ENCODE assay signal across 10 cellular contexts in the genomic region with DNA sequence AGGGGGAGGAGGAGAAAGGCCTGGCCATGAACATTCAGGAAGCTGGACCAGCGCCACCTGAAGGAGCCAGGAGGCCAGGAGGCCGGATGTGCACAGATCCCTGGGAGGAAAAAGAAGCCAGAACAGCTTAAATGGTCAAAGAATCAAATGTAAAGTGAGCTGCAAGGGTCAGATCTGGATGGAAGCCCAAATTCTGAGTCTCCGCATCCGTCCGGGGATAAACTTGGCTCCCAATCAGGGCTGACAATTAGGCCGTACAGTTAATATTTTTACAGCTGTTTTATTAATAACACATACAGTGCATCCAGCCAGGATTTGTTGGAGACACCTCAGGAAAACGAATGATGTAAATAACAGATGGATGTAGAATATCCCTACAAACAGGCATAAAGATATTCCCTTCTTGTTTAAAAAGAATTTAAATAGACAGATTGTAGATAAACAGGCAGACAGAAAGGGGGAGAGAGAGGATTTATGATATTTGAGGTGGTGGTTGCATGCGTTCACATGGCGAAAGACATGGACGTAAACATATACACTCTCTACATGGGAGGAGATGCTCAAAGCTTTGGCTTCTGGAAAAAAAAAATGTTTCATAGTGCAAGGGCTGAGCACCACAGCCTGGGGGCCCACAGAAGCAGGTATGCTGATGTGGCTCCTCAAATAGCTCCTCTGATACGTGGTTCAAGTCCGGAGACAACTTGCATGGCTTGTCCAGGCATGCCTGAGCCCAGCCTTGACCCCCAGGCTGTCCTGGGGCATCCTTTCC.
DNase-seq lines count a peak whose midpoint lies in the region; ATAC-seq and TF ChIP-seq lines count a peak whose summit lies in the region.
"Had no signal": no experiment of that assay in that cellular context is flagged by ENCODE, and none has a peak within 500 bp of the region (broad histone marks: within the 10 kb centered on the region; RNA-seq: fewer than 3 reads in every experiment).

No MANE protein-coding gene starts in this region.

- no peaks in the 10 kb centered on the region for H3K27me3 Mint-ChIP-seq in neural crest cell (ENCODE audit: low read depth)

- CTCF ChIA-PET in SK-N-SH (lab: Yijun Ruan, JAX): interaction anchor here (1.1 to 1.7 kb wide), 3 partner anchors 9 to 132 kb away, joined by 3 to 8 read pairs (median 3); no protein-coding TSS in a partner anchor
- CTCF ChIA-PET in HEK293T (lab: Yijun Ruan, JAX): interaction anchor here (0.6 kb wide), 1 partner anchor 166 kb away, joined by 3 read pairs; no protein-coding TSS in a partner anchor

- no peaks in the 10 kb centered on the region for H3K9me3 ChIP-seq in SK-N-SH
- H3K9me3 ChIP-seq: BLaER1 had no signal

- DNase-seq in GM03348 (ENCODE audit: low spot score) (peak; percentile 16), SK-N-SH (peak; percentile 30), fibroblast of villous mesenchyme (ENCODE audit: low read depth) (peak; percentile 10), neural crest cell (ENCODE audit: low read depth, low spot score) (no peak), globus pallidus (ENCODE audit: low spot score) (no peak), HEK293T (ENCODE audit: extremely low spot score) (no peak), SIG-M5 (lab: John Stamatoyannopoulos, UW) (no peak)
- DNase-seq: NCI-H2107 had no signal

- H3K4me1 Mint-ChIP-seq in neural crest cell: peaks cover 22% of the 10 kb centered on the region

- H3K9ac ChIP-seq in SK-N-SH: no peak overlapping the region
- H3K9ac ChIP-seq: BLaER1 had no signal

- no peak for ATAC-seq in HG03378 (IDR thresholded peaks at IDR 0.05; ENCODE audit: unreplicated experiment)

- H2AFZ ChIP-seq in SK-N-SH (ENCODE audit: low read depth): peak overlapping the region; percentile 81; the same call in 1 of the 2 replicates

- no peaks in the 10 kb centered on the region for H4K20me1 ChIP-seq in SK-N-SH (ENCODE audit: insufficient read depth)
- H4K20me1 ChIP-seq: BLaER1 had no signal

- peak; percentile 11 to 29; a peak in 1 of 4 replicates for TF ChIP-seq EP300 in SK-N-SH (IDR thresholded peaks at IDR 0.05; ENCODE audit: borderline replicate concordance in 1 of 2, low read depth in 1 of 2, low read length in 1 of 2)

- H3K4me1 ChIP-seq in SK-N-SH (ENCODE audit: control insufficient read depth in 1 of 2, insufficient read depth in 2 of 2, low read depth in 1 of 2, low read length in 1 of 2): peaks cover 15 to 22% of the 10 kb centered on the region in 2 experiments
- H3K4me1 ChIP-seq: BLaER1 had no signal

- WGBS in SK-N-SH (ENCODE audit: low lambda C conversion rate): 44% methylated on average over 12 of the region's 12 CpGs

- no peaks in the 10 kb centered on the region for H3K9me3 Mint-ChIP-seq in neural crest cell

- no peaks in the 10 kb centered on the region for H3K36me3 Mint-ChIP-seq in neural crest cell (ENCODE audit: low read depth)

- H3F3A ChIP-seq in SK-N-SH (replicated peaks; ENCODE audit: insufficient read depth): peaks cover 5% of the 10 kb centered on the region

- peak; percentile 48; the same call in 1 of the 2 replicates for TF ChIP-seq RAD21 in SK-N-SH (IDR thresholded peaks at IDR 0.05; ENCODE audit: low read length)

- H3K4me2 ChIP-seq in SK-N-SH: peak overlapping the region; percentile 20; the same call in 1 of the 2 replicates
- H3K4me2 ChIP-seq: BLaER1 had no signal

- H3K27ac ChIP-seq in SK-N-SH (ENCODE audit: low read depth in 2 of 2, low read length in 1 of 2): peak overlapping the region; percentile 27 to 95; a peak in 3 of 4 replicates
- H3K27ac ChIP-seq: BLaER1 had no signal

- POLR2A ChIA-PET in SK-N-SH (lab: Yijun Ruan, JAX): no interaction called here
- POLR2A ChIA-PET in HEK293T (lab: Yijun Ruan, JAX): no interaction called here

- no peaks in the 10 kb centered on the region for H3K79me2 ChIP-seq in SK-N-SH (ENCODE audit: insufficient read depth)

- H3K27ac Mint-ChIP-seq in neural crest cell (ENCODE audit: unreplicated experiment): peak overlapping the region; percentile 52

- no peaks in the 10 kb centered on the region for H3K27me3 ChIP-seq in SK-N-SH (ENCODE audit: insufficient read depth)
- H3K27me3 ChIP-seq: BLaER1 had no signal

- no peaks in the 10 kb centered on the region for H3K9me2 ChIP-seq in SK-N-SH

- H3K4me3 Mint-ChIP-seq in neural crest cell: no peak overlapping the region

- TF ChIP-seq CTCF in SK-N-SH (IDR thresholded peaks at IDR 0.05) (peak; percentile 50), fibroblast of villous mesenchyme (IDR thresholded peaks at IDR 0.05; ENCODE audit: insufficient read depth, low read depth, low read length) (no peak), neural crest cell (conservative IDR thresholded peaks at IDR 0.05) (no peak)

- no peaks in the 10 kb centered on the region for H3K36me3 ChIP-seq in SK-N-SH (replicated peaks in 1 of 2; ENCODE audit: control insufficient read depth in 1 of 2, insufficient read depth in 2 of 2, low read length in 1 of 2)
- H3K36me3 ChIP-seq: BLaER1 had no signal

- H3K4me3 ChIP-seq in SK-N-SH (ENCODE audit: low read depth in 2 of 2, low read length in 1 of 2) (no peak overlapping the region), fibroblast of villous mesenchyme (ENCODE audit: low read depth, low read length) (no peak overlapping the region)
- H3K4me3 ChIP-seq: BLaER1 had no signal

TF ChIP-seq in SK-N-SH, 30 proteins besides CTCF, POLR2A, EP300 and RAD21:
- TF ChIP-seq FOXJ3 (CRISPR knock-in tag; IDR thresholded peaks at IDR 0.05): no peak
- TF ChIP-seq, protein P1, sequence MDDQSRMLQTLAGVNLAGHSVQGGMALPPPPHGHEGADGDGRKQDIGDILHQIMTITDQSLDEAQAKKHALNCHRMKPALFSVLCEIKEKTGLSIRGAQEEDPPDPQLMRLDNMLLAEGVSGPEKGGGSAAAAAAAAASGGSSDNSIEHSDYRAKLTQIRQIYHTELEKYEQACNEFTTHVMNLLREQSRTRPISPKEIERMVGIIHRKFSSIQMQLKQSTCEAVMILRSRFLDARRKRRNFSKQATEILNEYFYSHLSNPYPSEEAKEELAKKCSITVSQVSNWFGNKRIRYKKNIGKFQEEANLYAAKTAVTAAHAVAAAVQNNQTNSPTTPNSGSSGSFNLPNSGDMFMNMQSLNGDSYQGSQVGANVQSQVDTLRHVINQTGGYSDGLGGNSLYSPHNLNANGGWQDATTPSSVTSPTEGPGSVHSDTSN (IDR thresholded peaks at IDR 0.05): 0 out of 2 replicates have a peak, but pooled peaks have one; percentile 10
- peak; percentile 15; the same call in 1 of the 2 replicates for TF ChIP-seq GABPA (IDR thresholded peaks at IDR 0.05; ENCODE audit: low read depth)
- TF ChIP-seq ELF1 (IDR thresholded peaks at IDR 0.05): no peak
- TF ChIP-seq NFIC (IDR thresholded peaks at IDR 0.05; ENCODE audit: borderline replicate concordance): peak; percentile 73
- no peak for TF ChIP-seq RFX5 (IDR thresholded peaks at IDR 0.05; ENCODE audit: low read length)

TF ChIP-seq in HEK293T, 16 proteins besides CTCF, POLR2A, EP300 and RAD21:
- TF ChIP-seq ELF4 (IDR thresholded peaks at IDR 0.05) (no peak), LEF1 (IDR thresholded peaks at IDR 0.05; ENCODE audit: borderline replicate concordance) (no peak), FOXM1 (IDR thresholded peaks at IDR 0.05; ENCODE audit: borderline replicate concordance) (no peak), NFRKB (IDR thresholded peaks at IDR 0.05) (no peak), SP1 (IDR thresholded peaks at IDR 0.05) (no peak)
- TF ChIP-seq, protein P2, sequence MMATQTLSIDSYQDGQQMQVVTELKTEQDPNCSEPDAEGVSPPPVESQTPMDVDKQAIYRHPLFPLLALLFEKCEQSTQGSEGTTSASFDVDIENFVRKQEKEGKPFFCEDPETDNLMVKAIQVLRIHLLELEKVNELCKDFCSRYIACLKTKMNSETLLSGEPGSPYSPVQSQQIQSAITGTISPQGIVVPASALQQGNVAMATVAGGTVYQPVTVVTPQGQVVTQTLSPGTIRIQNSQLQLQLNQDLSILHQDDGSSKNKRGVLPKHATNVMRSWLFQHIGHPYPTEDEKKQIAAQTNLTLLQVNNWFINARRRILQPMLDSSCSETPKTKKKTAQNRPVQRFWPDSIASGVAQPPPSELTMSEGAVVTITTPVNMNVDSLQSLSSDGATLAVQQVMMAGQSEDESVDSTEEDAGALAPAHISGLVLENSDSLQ (IDR thresholded peaks at IDR 0.05): no peak

Comparison
In these comparisons a context has a peak if more than half of its experiments do, and no peak if none do; other contexts are left out.
1. DNase-seq: peak in GM03348 (single experiment), SK-N-SH (single experiment) and fibroblast of villous mesenchyme (single experiment); none in neural crest cell (single experiment), globus pallidus (single experiment), HEK293T (single experiment) and SIG-M5 (single experiment).